Comparison of ENCODE assay signal across 26 cellular contexts in genomic region chr14:33532581-33532980, GRCh38.
"Had no signal": no experiment of that assay in that cellular context is flagged by ENCODE, and none has a peak within 500 bp of the region (broad histone marks: within the 10 kb centered on the region; RNA-seq: fewer than 3 reads in every experiment).

No MANE protein-coding gene starts in this region.

- H3K4me1 ChIP-seq: esophagus muscularis mucosa, prostate gland, right atrium auricular region, sigmoid colon, spleen, tibial nerve, upper lobe of right lung, uterus had no signal

- H3K36me3 ChIP-seq: esophagus muscularis mucosa, gastrocnemius medialis, prostate gland, right atrium auricular region, sigmoid colon, spleen, thoracic aorta, tibial nerve, upper lobe of right lung, uterus had no signal

- H3K9me3 ChIP-seq: esophagus muscularis mucosa, gastrocnemius medialis, prostate gland, right atrium auricular region, sigmoid colon, spleen, thoracic aorta, tibial nerve, upper lobe of right lung, uterus had no signal

- H3K4me1 Mint-ChIP-seq: naive thymus-derived CD4-positive, alpha-beta T cell; nephron progenitor cell; stimulated activated naive B cell treated with anti-CD40 and anti-IgM and Interleukin-4, amounts not matched to agents 10 μg/mL and 1 μg/mL and 100 μg/mL, for 72 hours had no signal

- H3K4me3 ChIP-seq: dorsolateral prefrontal cortex, esophagus muscularis mucosa, gastrocnemius medialis, hepatocyte, lung, prostate gland, right atrium auricular region, sigmoid colon, spleen, thoracic aorta, tibial nerve, upper lobe of right lung, uterus had no signal

- H3K9me3 Mint-ChIP-seq: nephron progenitor cell; stimulated activated naive B cell treated with anti-CD40 and anti-IgM and Interleukin-4, amounts not matched to agents 10 μg/mL and 1 μg/mL and 100 μg/mL, for 72 hours; stimulated activated naive CD8-positive, alpha-beta T cell treated with anti-CD3 and anti-CD28 coated beads, Interleukin-15, Interleukin-2, amounts not matched to agents 100 ng/mL and 50 ng/mL, for 24 hours had no signal

- H3K4me3 Mint-ChIP-seq: naive thymus-derived CD4-positive, alpha-beta T cell; nephron progenitor cell; stimulated activated naive B cell treated with anti-CD40 and anti-IgM and Interleukin-4, amounts not matched to agents 10 μg/mL and 1 μg/mL and 100 μg/mL, for 72 hours; stimulated activated naive CD8-positive, alpha-beta T cell treated with anti-CD3 and anti-CD28 coated beads, Interleukin-15, Interleukin-2, amounts not matched to agents 100 ng/mL and 50 ng/mL, for 24 hours had no signal

- H3K27me3 ChIP-seq: dorsolateral prefrontal cortex, esophagus muscularis mucosa, gastrocnemius medialis, right atrium auricular region, sigmoid colon, spleen, tibial nerve, upper lobe of right lung, uterus had no signal

- H3K27ac Mint-ChIP-seq: naive thymus-derived CD4-positive, alpha-beta T cell; nephron progenitor cell; stimulated activated naive B cell treated with anti-CD40 and anti-IgM and Interleukin-4, amounts not matched to agents 10 μg/mL and 1 μg/mL and 100 μg/mL, for 72 hours; stimulated activated naive CD8-positive, alpha-beta T cell treated with anti-CD3 and anti-CD28 coated beads, Interleukin-15, Interleukin-2, amounts not matched to agents 100 ng/mL and 50 ng/mL, for 24 hours had no signal

- H3K27ac ChIP-seq: esophagus muscularis mucosa, hepatocyte, prostate gland, right atrium auricular region, sigmoid colon, spleen, thoracic aorta, tibial nerve, upper lobe of right lung, uterus had no signal

- H3K36me3 Mint-ChIP-seq: naive thymus-derived CD4-positive, alpha-beta T cell; stimulated activated naive B cell treated with anti-CD40 and anti-IgM and Interleukin-4, amounts not matched to agents 10 μg/mL and 1 μg/mL and 100 μg/mL, for 72 hours had no signal

- H3K27me3 Mint-ChIP-seq: stimulated activated naive B cell treated with anti-CD40 and anti-IgM and Interleukin-4, amounts not matched to agents 10 μg/mL and 1 μg/mL and 100 μg/mL, for 72 hours; stimulated activated naive CD8-positive, alpha-beta T cell treated with anti-CD3 and anti-CD28 coated beads, Interleukin-15, Interleukin-2, amounts not matched to agents 100 ng/mL and 50 ng/mL, for 24 hours had no signal

- ATAC-seq: gastrocnemius medialis; left ventricle myocardium superior; naive thymus-derived CD4-positive, alpha-beta T cell; stimulated activated naive B cell treated with anti-CD40 and anti-IgM and Interleukin-4, amounts not matched to agents 10 μg/mL and 1 μg/mL and 100 μg/mL, for 72 hours; upper lobe of right lung had no signal

- DNase-seq: cortex of kidney; dorsolateral prefrontal cortex; effector CD4-positive, alpha-beta T cell; gastrocnemius medialis; head of caudate nucleus; kidney; left ventricle myocardium superior; mesenchymal stem cell; midbrain; naive thymus-derived CD4-positive, alpha-beta T cell; nephron progenitor cell; nucleus accumbens; sigmoid colon; spleen; stimulated activated CD4-positive, alpha-beta T cell treated with anti-CD3 and anti-CD28 coated beads, Interleukin-2, amount 100 ng/mL, for 48 hours; stimulated activated naive B cell treated with anti-CD40 and anti-IgM and Interleukin-4, amounts not matched to agents 10 μg/mL and 1 μg/mL and 100 μg/mL, for 72 hours; upper lobe of right lung; uterus had no signal
